In the genomic region with DNA sequence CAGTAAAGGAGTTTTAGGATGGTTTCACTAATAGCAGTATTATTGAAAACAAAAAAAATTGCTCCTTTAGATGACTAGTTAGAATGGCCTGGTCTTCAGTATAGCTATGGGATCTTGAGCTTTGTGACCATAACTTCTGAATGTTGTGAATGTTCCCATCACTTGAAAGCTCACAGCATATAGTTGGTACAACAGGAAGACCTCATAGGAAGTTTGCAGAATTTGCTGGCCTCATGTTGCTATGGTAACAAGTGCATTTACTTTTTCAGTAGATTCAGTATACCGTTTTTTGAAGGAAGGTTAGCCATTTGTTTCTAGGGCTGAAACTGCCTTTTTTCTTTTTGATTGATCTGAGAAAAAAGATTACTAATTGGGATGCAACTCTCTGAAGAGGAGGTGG, we compare ENCODE assay signal across 10 cellular contexts. TPM values are rescaled to one million over a fixed set of nuclear protein-coding genes. Genes with fewer than 3 reads are reported as not detected.
A peak's percentile ranks its signal among the peaks of the same experiment; 100 is the strongest.
DNase-seq lines count a peak whose midpoint lies in the region; ATAC-seq, FAIRE-seq and TF ChIP-seq lines count a peak whose summit lies in the region.
"Had no signal": no experiment of that assay in that cellular context is flagged by ENCODE, and none has a peak within 500 bp of the region (broad histone marks: within the 10 kb centered on the region; RNA-seq: fewer than 3 reads in every experiment).

No MANE protein-coding gene starts in this region.

- H4K20me1 ChIP-seq in endothelial cell of umbilical vein (replicated peaks; ENCODE audit: control insufficient read depth, extremely low read depth, insufficient read depth, low read length), result peaks cover 11% of the 10 kb centered on the region

- H3K9me3 ChIP-seq in endothelial cell of umbilical vein (replicated peaks; ENCODE audit: control insufficient read depth, insufficient read depth, low read length), result no peaks in the 10 kb centered on the region
- H3K9me3 ChIP-seq in esophagus squamous epithelium, result no peaks in the 10 kb centered on the region
- H3K9me3 ChIP-seq: upper lobe of left lung had no signal

- no peak overlapping the region for H3K9ac ChIP-seq in endothelial cell of umbilical vein (replicated peaks; ENCODE audit: extremely low read depth, insufficient read depth, low read length)

- no peak overlapping the region for H2AFZ ChIP-seq in endothelial cell of umbilical vein (ENCODE audit: low read depth, low read length)

- TF ChIP-seq CTCF in GM12865 (IDR thresholded peaks at IDR 0.05; ENCODE audit: insufficient read depth, low read depth, low read length, missing control alignments) (no peak), endothelial cell of umbilical vein (IDR thresholded peaks at IDR 0.05; ENCODE audit: extremely low read depth in 1 of 2, insufficient read depth in 1 of 2, low read depth in 1 of 2, low read length in 2 of 2) (no peak), esophagus squamous epithelium (IDR thresholded peaks at IDR 0.05) (no peak)

- BruUV-seq in endothelial cell of umbilical vein (replicated peaks; lab: Mats Ljungman, UMichigan), result no TSS peak

- intact Hi-C loops in endothelial cell of umbilical vein (cut with micrococcal nuclease) (no loop called here), esophagus squamous epithelium (cut with DNase I) (no loop called here)

- TF ChIP-seq POLR2A in endothelial cell of umbilical vein (IDR thresholded peaks at IDR 0.05; ENCODE audit: low read depth, low read length), result no peak
- no peak for TF ChIP-seq POLR2A in esophagus squamous epithelium (IDR thresholded peaks at IDR 0.05)

- peaks cover 8% of the 10 kb centered on the region for H3K4me1 ChIP-seq in endothelial cell of umbilical vein (ENCODE audit: control insufficient read depth, extremely low read depth, insufficient read depth, low read length)
- peaks cover 0 to 86% (median 28%) of the 10 kb centered on the region in 3 donors for H3K4me1 ChIP-seq in esophagus squamous epithelium

- dilution Hi-C loops in endothelial cell of umbilical vein (cut with MboI; ENCODE audit: extremely low pct_ligation_motif_present, low sequenced_read_pairs), result no loop called here

- H3K27ac ChIP-seq in endothelial cell of umbilical vein (ENCODE audit: insufficient read depth, low read depth, low read length), result no peak overlapping the region
- H3K27ac ChIP-seq in esophagus squamous epithelium, result no peak overlapping the region
- H3K27ac ChIP-seq: upper lobe of left lung had no signal

- FAIRE-seq in endothelial cell of umbilical vein (lab: Jason Lieb, UNC), result peak; percentile 43

- H3K4me3 ChIP-seq in GM12865 (ENCODE audit: low read depth, low read length), result no peak overlapping the region
- no peak overlapping the region for H3K4me3 ChIP-seq in endothelial cell of umbilical vein (replicated peaks in 1 of 3; ENCODE audit: insufficient read depth in 1 of 3, low read depth in 1 of 3, low read length in 3 of 3)
- no peak overlapping the region for H3K4me3 ChIP-seq in esophagus squamous epithelium
- H3K4me3 ChIP-seq: upper lobe of left lung had no signal

- peaks cover 68% of the 10 kb centered on the region for H3K79me2 ChIP-seq in endothelial cell of umbilical vein (ENCODE audit: control insufficient read depth, insufficient read depth, low read length)

- H3K36me3 ChIP-seq in endothelial cell of umbilical vein (ENCODE audit: control insufficient read depth in 2 of 2, extremely low read depth in 1 of 2, insufficient read depth in 2 of 2, low read length in 2 of 2), result peaks cover 0 to 2% of the 10 kb centered on the region in 2 experiments
- peaks cover 0 to 25% (median 0%) of the 10 kb centered on the region in 3 donors for H3K36me3 ChIP-seq in esophagus squamous epithelium
- H3K36me3 ChIP-seq: upper lobe of left lung had no signal

- 17 to 20% methylated on average over 1 of the region's 1 CpG for WGBS in esophagus squamous epithelium, 2 donors

- no peak overlapping the region for H3K4me2 ChIP-seq in endothelial cell of umbilical vein (ENCODE audit: insufficient read depth, low read length)

- DNase-seq in CD1c-positive myeloid dendritic cell (ENCODE audit: extremely low spot score), result peak; percentile 28
- DNase-seq in GM12865 (ENCODE audit: low read depth), result peak; percentile 48
- DNase-seq in Kasumi-1 (lab: John Stamatoyannopoulos, UW), result peak; percentile 54 to 61
- peak; percentile 52 for DNase-seq in endothelial cell of umbilical vein (ENCODE audit: low read depth, low spot score)
- no peak for DNase-seq in esophagus squamous epithelium (lab: John Stamatoyannopoulos, UW)
- no peak for DNase-seq in stimulated activated naive CD8-positive, alpha-beta T cell treated with anti-CD3 and anti-CD28 coated beads, Interleukin-15, Interleukin-2, amounts not matched to agents 100 U/mL and 50 U/mL, for 24 hours
- DNase-seq in iPS-NIHi11 (ENCODE audit: low spot score), result no peak
- DNase-seq: Right ventricle myocardium superior, upper lobe of left lung had no signal

- peaks cover 6% of the 10 kb centered on the region for H3K9me1 ChIP-seq in endothelial cell of umbilical vein (replicated peaks; ENCODE audit: control insufficient read depth, extremely low read depth, insufficient read depth, low read length)

- POLR2A ChIA-PET in endothelial cell of umbilical vein (lab: Charles Lee), result no interaction called here

- ATAC-seq in HG02623 (IDR thresholded peaks at IDR 0.05; ENCODE audit: unreplicated experiment), result no peak
- ATAC-seq in stimulated activated naive CD8-positive, alpha-beta T cell treated with anti-CD3 and anti-CD28 coated beads, Interleukin-15, Interleukin-2, amounts not matched to agents 100 U/mL and 50 U/mL, for 24 hours, result no peak

- H3K27me3 ChIP-seq in endothelial cell of umbilical vein (ENCODE audit: control insufficient read depth in 2 of 2, insufficient read depth in 2 of 2, low read length in 2 of 2) (no peaks in the 10 kb centered on the region), esophagus squamous epithelium (no peaks in the 10 kb centered on the region)
- H3K27me3 ChIP-seq: upper lobe of left lung had no signal

- CTCF ChIA-PET in endothelial cell of umbilical vein (lab: Charles Lee), result interaction anchor here (0.6 to 2.1 kb wide), 4 partner anchors 20 to 159 kb away, joined by 3 to 7 read pairs (median 4); no protein-coding TSS in a partner anchor

TF ChIP-seq in endothelial cell of umbilical vein, 7 proteins besides CTCF, POLR2A, EP300 and RAD21:
- no peak for TF ChIP-seq POLR2AphosphoS5 (IDR thresholded peaks at IDR 0.05; ENCODE audit: insufficient read depth, low read depth, low read length)
- no peak for TF ChIP-seq GATA2 (IDR thresholded peaks at IDR 0.05; ENCODE audit: insufficient read depth, insufficient read length, low read depth, low read length)
- no peak for TF ChIP-seq MYC (IDR thresholded peaks at IDR 0.05; ENCODE audit: low read depth, low read length)
- TF ChIP-seq JUN (IDR thresholded peaks at IDR 0.05; ENCODE audit: borderline replicate concordance, insufficient read depth, insufficient read length, low read depth), result no peak
- TF ChIP-seq EZH2 (IDR thresholded peaks at IDR 0.05; ENCODE audit: borderline replicate concordance, low read depth, low read length, severe bottlenecking), result no peak
- no peak for TF ChIP-seq MAX (IDR thresholded peaks at IDR 0.05; ENCODE audit: insufficient read depth, insufficient read length)
- TF ChIP-seq FOS (IDR thresholded peaks at IDR 0.05; ENCODE audit: borderline replicate concordance, insufficient read depth, low read length), result no peak

RNA-seq across cellular contexts. Expression of gene PHF3, which starts 8.3 kb away (rescaled TPM):
- total RNA-seq in endothelial cell of umbilical vein (29.6 and 29.9 TPM in 2 replicates), esophagus squamous epithelium (10 to 100 TPM; 17.6 to 53.2 (median 26.7) TPM)
- polyA plus RNA-seq in endothelial cell of umbilical vein, result 3.9 and 4.6 TPM in 2 replicates
- 7.1 and 7.2 TPM in 2 replicates for polyA plus RNA-seq in endothelial cell of umbilical vein (2011; cell fraction: cytosol; rRNA removed)
- 14.5 and 18.0 TPM in 2 replicates for polyA plus RNA-seq in endothelial cell of umbilical vein (2011; cell fraction: nucleus; rRNA removed)
- polyA plus RNA-seq in endothelial cell of umbilical vein (2012), result 11.9 and 18.6 TPM in 2 replicates
- 15.2 and 20.6 TPM in 2 replicates for polyA minus RNA-seq in endothelial cell of umbilical vein
- 32.4 TPM for polyA minus RNA-seq in endothelial cell of umbilical vein (2011; cell fraction: cytosol; rRNA and poly(A)+ RNA removed)
- polyA minus RNA-seq in endothelial cell of umbilical vein (2011; cell fraction: nucleus; rRNA and poly(A)+ RNA removed), result 49.1 and 56.3 TPM in 2 replicates

Comparison
In these comparisons a context has a peak if more than half of its experiments do, and no peak if none do; other contexts are left out.
1. DNase-seq: peak in CD1c-positive myeloid dendritic cell (single experiment), GM12865 (single experiment), Kasumi-1 (2 of 2) and endothelial cell of umbilical vein (single experiment); none in esophagus squamous epithelium (single experiment), stimulated activated naive CD8-positive, alpha-beta T cell treated with anti-CD3 and anti-CD28 coated beads, Interleukin-15, Interleukin-2, amounts not matched to agents 100 U/mL and 50 U/mL, for 24 hours (single experiment) and iPS-NIHi11 (single experiment).